25 cellular contexts compared by ENCODE assay signal in genomic region chr10:32854435-32854834, GRCh38.
"Had no signal": no experiment of that assay in that cellular context is flagged by ENCODE, and none has a peak within 500 bp of the region (broad histone marks: within the 10 kb centered on the region; RNA-seq: fewer than 3 reads in every experiment).

No MANE protein-coding gene starts in this region.

- H3K27me3 ChIP-seq: esophagus squamous epithelium, gastrocnemius medialis, heart right ventricle, left lung had no signal

- H3K36me3 ChIP-seq: esophagus squamous epithelium, gastrocnemius medialis, heart right ventricle, left lung, lower lobe of right lung had no signal

- H3K27me3 Mint-ChIP-seq: dendritic cell treated with granulocyte-macrophage colony-stimulating factor and Interleukin-4, amounts not matched to agents 40 ng/mL and 50 ng/mL, for 4 days; effector memory CD8-positive, alpha-beta T cell; naive thymus-derived CD8-positive, alpha-beta T cell had no signal

- ATAC-seq: effector memory CD8-positive, alpha-beta T cell; esophagus mucosa; gastrocnemius medialis; heart right ventricle; left cardiac atrium; left lung; left ventricle myocardium superior; lower lobe of right lung; mucosa of descending colon; naive thymus-derived CD8-positive, alpha-beta T cell had no signal

- H3K4me1 Mint-ChIP-seq: endodermal cell, mesothelial cell of epicardium, naive B cell had no signal

- H3K27ac ChIP-seq: epithelial cell of prostate, esophagus squamous epithelium, gastrocnemius medialis, heart right ventricle, left lung, lower lobe of right lung had no signal

- H3K9me3 ChIP-seq: esophagus squamous epithelium, left lung, lower lobe of right lung, mucosa of descending colon had no signal

- H3K4me3 Mint-ChIP-seq: dendritic cell treated with granulocyte-macrophage colony-stimulating factor and Interleukin-4, amounts not matched to agents 40 ng/mL and 50 ng/mL, for 4 days; effector memory CD8-positive, alpha-beta T cell; endodermal cell; mesothelial cell of epicardium; naive B cell; naive thymus-derived CD8-positive, alpha-beta T cell had no signal

- DNase-seq: cortex of kidney; effector CD8-positive, alpha-beta T cell; effector memory CD8-positive, alpha-beta T cell; endodermal cell; erythroblast; esophagus squamous epithelium; foreskin fibroblast; foreskin melanocyte; gastrocnemius medialis; glutamatergic neuron; head of caudate nucleus; heart right ventricle; hippocampal formation; left cardiac atrium; left lung; left ventricle myocardium superior; lower lobe of right lung; mesenchymal stem cell; mucosa of descending colon; naive B cell; naive thymus-derived CD8-positive, alpha-beta T cell had no signal

- H3K36me3 Mint-ChIP-seq: mesothelial cell of epicardium, naive B cell had no signal

- H3K27ac Mint-ChIP-seq: dendritic cell treated with granulocyte-macrophage colony-stimulating factor and Interleukin-4, amounts not matched to agents 40 ng/mL and 50 ng/mL, for 4 days; effector memory CD8-positive, alpha-beta T cell; endodermal cell; mesothelial cell of epicardium; naive thymus-derived CD8-positive, alpha-beta T cell had no signal

- H3K9me3 Mint-ChIP-seq: effector memory CD8-positive, alpha-beta T cell; endodermal cell had no signal

- H3K4me3 ChIP-seq: esophagus squamous epithelium, gastrocnemius medialis, heart right ventricle, left lung, lower lobe of right lung, mucosa of descending colon had no signal

- H3K4me1 ChIP-seq: esophagus squamous epithelium, gastrocnemius medialis, heart right ventricle, left lung, lower lobe of right lung had no signal
